Comparison of ENCODE assay signal across 8 cellular contexts in the genomic region with DNA sequence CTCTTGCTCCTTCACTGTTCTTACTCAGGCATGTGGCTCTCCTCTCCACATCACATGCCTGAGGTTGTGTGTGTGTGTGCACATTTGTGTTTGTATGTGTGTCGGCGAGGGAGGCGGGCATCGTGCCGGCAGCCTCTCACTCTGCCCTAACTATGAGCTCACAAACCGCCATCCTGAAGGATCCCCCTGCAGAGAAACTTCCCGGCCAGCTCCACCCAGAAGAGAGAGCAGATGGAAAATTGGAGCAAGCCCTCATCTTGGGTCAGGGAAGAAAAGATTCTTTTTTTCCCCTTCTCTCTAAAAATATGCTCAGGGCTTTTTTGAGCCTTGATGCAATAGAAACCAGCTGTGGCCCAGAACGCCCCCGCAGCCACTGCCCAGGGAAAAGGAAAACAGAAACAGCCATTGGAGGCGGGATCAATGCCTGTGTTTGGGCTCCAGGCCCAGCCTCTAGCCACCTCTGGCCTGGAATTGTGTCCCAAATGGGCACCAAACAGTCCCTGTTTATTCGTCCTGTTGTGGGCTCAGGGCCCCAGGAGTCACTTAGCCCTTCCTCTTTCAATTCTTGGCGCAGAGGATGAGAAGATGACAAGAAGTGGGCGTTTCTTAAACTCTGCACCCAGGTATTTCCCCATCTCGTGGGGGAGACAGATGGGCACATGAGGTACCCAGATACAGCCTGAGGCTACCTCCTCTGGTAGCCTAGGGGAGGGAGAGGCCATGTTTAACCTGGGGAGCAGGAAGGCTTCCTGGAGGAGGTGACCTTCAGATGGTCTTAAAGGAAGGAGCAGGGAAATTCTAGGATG.
DNase-seq lines count a peak whose midpoint lies in the region; ATAC-seq, FAIRE-seq and TF ChIP-seq lines count a peak whose summit lies in the region.

No MANE protein-coding gene starts in this region.

- in situ Hi-C loops in GM12878 (cut with MboI), result no loop called here

- peak; percentile 74 for DNase-seq in AG20443 (ENCODE audit: low spot score)
- DNase-seq in GM12878 (ENCODE audit: low read depth, low spot score), result no peak
- DNase-seq in middle frontal gyrus (ENCODE audit: extremely low spot score, low spot score), result peak; percentile 41
- DNase-seq in H54 (ENCODE audit: insufficient read length, low spot score), result no peak
- no peak for DNase-seq in D341Med (ENCODE audit: low spot score)

- no peaks in the 10 kb centered on the region for H3K79me2 ChIP-seq in GM12878 (ENCODE audit: control insufficient read depth, insufficient read depth, low read length)

- peaks cover 19% of the 10 kb centered on the region for H3K4me1 ChIP-seq in GM12878 (ENCODE audit: control insufficient read depth, insufficient read depth, low read length)

- H2AFZ ChIP-seq in GM12878 (ENCODE audit: control insufficient read depth, low read depth, low read length), result peak overlapping the region; percentile 77

- no peak for TF ChIP-seq CTCF in GM12878 (IDR thresholded peaks at IDR 0.05 in 2 of 3, conservative IDR thresholded peaks at IDR 0.05 in 1 of 3; ENCODE audit: control insufficient read depth in 2 of 3, extremely low read depth in 1 of 3, insufficient read depth in 1 of 3, low read depth in 3 of 3, low read length in 3 of 3)

- RAD21 ChIA-PET in GM12878 (lab: Charles Lee; ENCODE audit: unreplicated experiment), result interaction anchor here (1.0 to 1.6 kb wide), 5 partner anchors 13 to 169 kb away, joined by 3 to 4 read pairs (median 3); no protein-coding TSS in a partner anchor

- SMC1A ChIA-PET in GM12878 (lab: Charles Lee; ENCODE audit: uncharacterized antibody, unreplicated experiment), result interaction anchor here (0.9 to 2.0 kb wide), 5 partner anchors 12 to 396 kb away, joined by 3 to 8 read pairs (median 3); no protein-coding TSS in a partner anchor

- H3K27me3 ChIP-seq in GM12878 (replicated peaks in 1 of 2; ENCODE audit: control insufficient read depth in 2 of 2, insufficient read depth in 2 of 2, low read length in 1 of 2), result no peaks in the 10 kb centered on the region

- peak overlapping the region; percentile 74 for H3K4me2 ChIP-seq in GM12878 (ENCODE audit: control insufficient read depth, insufficient read depth)

- H3K4me3 ChIP-seq in GM12878, result no peak overlapping the region

- TF ChIP-seq RAD21 in GM12878 (IDR thresholded peaks at IDR 0.05; ENCODE audit: insufficient read depth, low read depth, low read length), result no peak

- H3K27ac ChIP-seq in GM12878 (ENCODE audit: control insufficient read depth, insufficient read depth), result no peak overlapping the region

- no peaks in the 10 kb centered on the region for H3K36me3 ChIP-seq in GM12878 (ENCODE audit: control insufficient read depth in 2 of 2, insufficient read depth in 2 of 2, low read length in 1 of 2)

- no peak for TF ChIP-seq POLR2A in GM12878 (IDR thresholded peaks at IDR 0.05; ENCODE audit: low read depth, low read length)
- no peak for TF ChIP-seq POLR2A in H54 (IDR thresholded peaks at IDR 0.05; ENCODE audit: low read depth, low read length)

- CTCF ChIA-PET in GM12878 (lab: Yijun Ruan, JAX), result interaction anchor here (1.0 to 1.9 kb wide), 6 partner anchors 9 to 42 kb away, joined by 3 to 7 read pairs (median 3); no protein-coding TSS in a partner anchor

- TF ChIP-seq EP300 in GM12878 (IDR thresholded peaks at IDR 0.05; ENCODE audit: borderline replicate concordance in 1 of 2, control insufficient read depth in 1 of 2, low read depth in 2 of 2, low read length in 2 of 2), result no peak

- intact Hi-C loops in GM12878 (cut with micrococcal nuclease; ENCODE audit: unreplicated experiment), result no loop called here

- WGBS in GM12878 (ENCODE audit: insufficient coverage, insufficient replicate concordance, low lambda C conversion rate, missing lambda C conversion rate), result 41% methylated on average over 14 of the region's 14 CpGs

- peak; percentile 66 for FAIRE-seq in GM12878 (lab: Jason Lieb, UNC)
- FAIRE-seq in H54 (lab: Jason Lieb, UNC), result no peak

- ATAC-seq in GM21825 (IDR thresholded peaks at IDR 0.05; ENCODE audit: unreplicated experiment), result peak; percentile 54
- peak; percentile 80 for ATAC-seq in GM12878
- no peak for ATAC-seq in HG02610 (IDR thresholded peaks at IDR 0.05; ENCODE audit: unreplicated experiment)
- ATAC-seq in HG03135 (IDR thresholded peaks at IDR 0.05; ENCODE audit: unreplicated experiment), result no peak

- POLR2A ChIA-PET in GM12878 (lab: Charles Lee), result no interaction called here

- H4K20me1 ChIP-seq in GM12878 (ENCODE audit: control insufficient read depth, insufficient read depth), result no peaks in the 10 kb centered on the region

- no peak overlapping the region for H3K9ac ChIP-seq in GM12878 (ENCODE audit: control insufficient read depth, insufficient read depth, low read length)

- H3K9me3 ChIP-seq in GM12878 (replicated peaks; ENCODE audit: control insufficient read depth, insufficient read depth, low read length), result no peaks in the 10 kb centered on the region

- no TSS peak for BruUV-seq in GM12878 (replicated peaks; lab: Mats Ljungman, UMichigan)

TF ChIP-seq in GM12878, 131 proteins besides CTCF, POLR2A, EP300 and RAD21 (continues in another document):
- no peak for TF ChIP-seq IRF4 (IDR thresholded peaks at IDR 0.05; ENCODE audit: low read depth, low read length)
- TF ChIP-seq, protein P1, sequence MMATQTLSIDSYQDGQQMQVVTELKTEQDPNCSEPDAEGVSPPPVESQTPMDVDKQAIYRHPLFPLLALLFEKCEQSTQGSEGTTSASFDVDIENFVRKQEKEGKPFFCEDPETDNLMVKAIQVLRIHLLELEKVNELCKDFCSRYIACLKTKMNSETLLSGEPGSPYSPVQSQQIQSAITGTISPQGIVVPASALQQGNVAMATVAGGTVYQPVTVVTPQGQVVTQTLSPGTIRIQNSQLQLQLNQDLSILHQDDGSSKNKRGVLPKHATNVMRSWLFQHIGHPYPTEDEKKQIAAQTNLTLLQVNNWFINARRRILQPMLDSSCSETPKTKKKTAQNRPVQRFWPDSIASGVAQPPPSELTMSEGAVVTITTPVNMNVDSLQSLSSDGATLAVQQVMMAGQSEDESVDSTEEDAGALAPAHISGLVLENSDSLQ (IDR thresholded peaks at IDR 0.05), result no peak
- no peak for TF ChIP-seq EZH2 (IDR thresholded peaks at IDR 0.05; ENCODE audit: borderline replicate concordance, control insufficient read depth, low read depth, low read length)
- TF ChIP-seq WRNIP1 (IDR thresholded peaks at IDR 0.05; ENCODE audit: borderline replicate concordance, low read depth, low read length), result no peak
- TF ChIP-seq, protein P2, sequence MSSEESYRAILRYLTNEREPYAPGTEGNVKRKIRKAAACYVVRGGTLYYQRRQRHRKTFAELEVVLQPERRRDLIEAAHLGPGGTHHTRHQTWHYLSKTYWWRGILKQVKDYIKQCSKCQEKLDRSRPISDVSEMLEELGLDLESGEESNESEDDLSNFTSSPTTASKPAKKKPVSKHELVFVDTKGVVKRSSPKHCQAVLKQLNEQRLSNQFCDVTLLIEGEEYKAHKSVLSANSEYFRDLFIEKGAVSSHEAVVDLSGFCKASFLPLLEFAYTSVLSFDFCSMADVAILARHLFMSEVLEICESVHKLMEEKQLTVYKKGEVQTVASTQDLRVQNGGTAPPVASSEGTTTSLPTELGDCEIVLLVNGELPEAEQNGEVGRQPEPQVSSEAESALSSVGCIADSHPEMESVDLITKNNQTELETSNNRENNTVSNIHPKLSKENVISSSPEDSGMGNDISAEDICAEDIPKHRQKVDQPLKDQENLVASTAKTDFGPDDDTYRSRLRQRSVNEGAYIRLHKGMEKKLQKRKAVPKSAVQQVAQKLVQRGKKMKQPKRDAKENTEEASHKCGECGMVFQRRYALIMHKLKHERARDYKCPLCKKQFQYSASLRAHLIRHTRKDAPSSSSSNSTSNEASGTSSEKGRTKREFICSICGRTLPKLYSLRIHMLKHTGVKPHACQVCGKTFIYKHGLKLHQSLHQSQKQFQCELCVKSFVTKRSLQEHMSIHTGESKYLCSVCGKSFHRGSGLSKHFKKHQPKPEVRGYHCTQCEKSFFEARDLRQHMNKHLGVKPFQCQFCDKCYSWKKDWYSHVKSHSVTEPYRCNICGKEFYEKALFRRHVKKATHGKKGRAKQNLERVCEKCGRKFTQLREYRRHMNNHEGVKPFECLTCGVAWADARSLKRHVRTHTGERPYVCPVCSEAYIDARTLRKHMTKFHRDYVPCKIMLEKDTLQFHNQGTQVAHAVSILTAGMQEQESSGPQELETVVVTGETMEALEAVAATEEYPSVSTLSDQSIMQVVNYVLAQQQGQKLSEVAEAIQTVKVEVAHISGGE (CRISPR knock-in tag; IDR thresholded peaks at IDR 0.05), result no peak
- no peak for TF ChIP-seq MXI1 (IDR thresholded peaks at IDR 0.05; ENCODE audit: low read depth, low read length)
- TF ChIP-seq ZNF207 (IDR thresholded peaks at IDR 0.05; ENCODE audit: borderline replicate concordance), result no peak
- TF ChIP-seq, protein P3, sequence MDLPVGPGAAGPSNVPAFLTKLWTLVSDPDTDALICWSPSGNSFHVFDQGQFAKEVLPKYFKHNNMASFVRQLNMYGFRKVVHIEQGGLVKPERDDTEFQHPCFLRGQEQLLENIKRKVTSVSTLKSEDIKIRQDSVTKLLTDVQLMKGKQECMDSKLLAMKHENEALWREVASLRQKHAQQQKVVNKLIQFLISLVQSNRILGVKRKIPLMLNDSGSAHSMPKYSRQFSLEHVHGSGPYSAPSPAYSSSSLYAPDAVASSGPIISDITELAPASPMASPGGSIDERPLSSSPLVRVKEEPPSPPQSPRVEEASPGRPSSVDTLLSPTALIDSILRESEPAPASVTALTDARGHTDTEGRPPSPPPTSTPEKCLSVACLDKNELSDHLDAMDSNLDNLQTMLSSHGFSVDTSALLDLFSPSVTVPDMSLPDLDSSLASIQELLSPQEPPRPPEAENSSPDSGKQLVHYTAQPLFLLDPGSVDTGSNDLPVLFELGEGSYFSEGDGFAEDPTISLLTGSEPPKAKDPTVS (IDR thresholded peaks at IDR 0.05; ENCODE audit: low read depth, low read length), result no peak
- TF ChIP-seq, protein P4, sequence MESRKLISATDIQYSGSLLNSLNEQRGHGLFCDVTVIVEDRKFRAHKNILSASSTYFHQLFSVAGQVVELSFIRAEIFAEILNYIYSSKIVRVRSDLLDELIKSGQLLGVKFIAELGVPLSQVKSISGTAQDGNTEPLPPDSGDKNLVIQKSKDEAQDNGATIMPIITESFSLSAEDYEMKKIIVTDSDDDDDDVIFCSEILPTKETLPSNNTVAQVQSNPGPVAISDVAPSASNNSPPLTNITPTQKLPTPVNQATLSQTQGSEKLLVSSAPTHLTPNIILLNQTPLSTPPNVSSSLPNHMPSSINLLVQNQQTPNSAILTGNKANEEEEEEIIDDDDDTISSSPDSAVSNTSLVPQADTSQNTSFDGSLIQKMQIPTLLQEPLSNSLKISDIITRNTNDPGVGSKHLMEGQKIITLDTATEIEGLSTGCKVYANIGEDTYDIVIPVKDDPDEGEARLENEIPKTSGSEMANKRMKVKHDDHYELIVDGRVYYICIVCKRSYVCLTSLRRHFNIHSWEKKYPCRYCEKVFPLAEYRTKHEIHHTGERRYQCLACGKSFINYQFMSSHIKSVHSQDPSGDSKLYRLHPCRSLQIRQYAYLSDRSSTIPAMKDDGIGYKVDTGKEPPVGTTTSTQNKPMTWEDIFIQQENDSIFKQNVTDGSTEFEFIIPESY (IDR thresholded peaks at IDR 0.05), result no peak
- TF ChIP-seq CBFB (IDR thresholded peaks at IDR 0.05; ENCODE audit: low read depth), result no peak
- TF ChIP-seq TCF12 (IDR thresholded peaks at IDR 0.05; ENCODE audit: low read depth, low read length), result no peak

Comparison
In these comparisons a context has a peak if more than half of its experiments do, and no peak if none do; other contexts are left out.
1. DNase-seq: peak in AG20443 (single experiment) and middle frontal gyrus (single experiment); none in GM12878 (single experiment), H54 (single experiment) and D341Med (single experiment).
2. ATAC-seq: peak in GM21825 (single experiment) and GM12878 (single experiment); none in HG02610 (single experiment) and HG03135 (single experiment).